8 cellular contexts compared by ENCODE assay signal in genomic region chr13:77478645-77478997, GRCh38. TPM values are rescaled to one million over a fixed set of nuclear protein-coding genes. Genes with fewer than 3 reads are reported as not detected.
DNase-seq lines count a peak whose midpoint lies in the region; ATAC-seq and TF ChIP-seq lines count a peak whose summit lies in the region.

No MANE protein-coding gene starts in this region.

- H3K4me1 ChIP-seq in aorta (ENCODE audit: control insufficient read depth in 1 of 2, insufficient read depth in 2 of 2, low read length in 2 of 2) = no peaks in the 10 kb centered on the region

- H3K36me3 Mint-ChIP-seq in stimulated activated naive CD8-positive, alpha-beta T cell treated with anti-CD3 and anti-CD28 coated beads, Interleukin-15, Interleukin-2, amounts not matched to agents 100 ng/mL and 50 ng/mL, for 24 hours (ENCODE audit: low read depth) = no peaks in the 10 kb centered on the region
- H3K36me3 Mint-ChIP-seq in WTC11 = peaks cover 5% of the 10 kb centered on the region

- peaks cover 19% of the 10 kb centered on the region for H3K4me1 Mint-ChIP-seq in stimulated activated naive CD8-positive, alpha-beta T cell treated with anti-CD3 and anti-CD28 coated beads, Interleukin-15, Interleukin-2, amounts not matched to agents 100 ng/mL and 50 ng/mL, for 24 hours (ENCODE audit: low read depth)
- H3K4me1 Mint-ChIP-seq in WTC11 = peaks cover 35% of the 10 kb centered on the region

- ATAC-seq in stimulated activated naive CD8-positive, alpha-beta T cell treated with anti-CD3 and anti-CD28 coated beads, Interleukin-15, Interleukin-2, amounts not matched to agents 100 U/mL and 50 U/mL, for 24 hours = no peak
- ATAC-seq in WTC11 = no peak; the same call in 1 of the 2 replicates
- peak; percentile 5 for ATAC-seq in left lobe of liver
- no peak for ATAC-seq in aorta (ENCODE audit: low FRiP score)
- no peak for ATAC-seq in omental fat pad (ENCODE audit: low FRiP score)

- no peaks in the 10 kb centered on the region for H3K27me3 ChIP-seq in aorta (ENCODE audit: control insufficient read depth in 1 of 2, insufficient read depth in 2 of 2, low read length in 1 of 2)

- no peaks in the 10 kb centered on the region for H3K36me3 ChIP-seq in aorta (ENCODE audit: control insufficient read depth in 1 of 2, insufficient read depth in 2 of 2, low read length in 1 of 2)

- H3K27ac ChIP-seq in aorta (ENCODE audit: low read depth in 1 of 2, low read length in 2 of 2) = no peak overlapping the region

- peak overlapping the region; percentile 85 for H3K4me3 Mint-ChIP-seq in stimulated activated naive CD8-positive, alpha-beta T cell treated with anti-CD3 and anti-CD28 coated beads, Interleukin-15, Interleukin-2, amounts not matched to agents 100 ng/mL and 50 ng/mL, for 24 hours
- H3K4me3 Mint-ChIP-seq in WTC11 = peak overlapping the region; percentile 68

- no peak for DNase-seq in stimulated activated naive CD8-positive, alpha-beta T cell treated with anti-CD3 and anti-CD28 coated beads, Interleukin-15, Interleukin-2, amounts not matched to agents 100 U/mL and 50 U/mL, for 24 hours
- DNase-seq in WTC11 (ENCODE audit: low spot score) (no peak), left lobe of liver (ENCODE audit: low spot score) (no peak), aorta (no peak), omental fat pad (ENCODE audit: low spot score) (no peak), GM10248 (ENCODE audit: extremely low spot score) (no peak), NCI-H2171 (lab: John Stamatoyannopoulos, UW) (no peak)

- WGBS in aorta, 2 donors = 7 to 8% methylated on average over 5 of the region's 5 CpGs

- intact Hi-C loops in aorta (cut with DNase I) = loop anchor here (5.0 to 10.0 kb wide), 3 partner anchors 91 to 204 kb away; partner anchors contain the start of gene MYCBP2 (in 2 of the 2)

- no peaks in the 10 kb centered on the region for H3K9me3 ChIP-seq in aorta (ENCODE audit: control insufficient read depth, low read length)

- POLR2A ChIA-PET in WTC11 (lab: Charles Lee) = interaction anchor here (0.6 to 0.7 kb wide), 5 partner anchors 144 to 1981 kb away, joined by 3 to 8 read pairs (median 4); no protein-coding TSS in a partner anchor
- POLR2A ChIA-PET in GM10248 (lab: Yijun Ruan, JAX) = interaction anchor here (0.6 to 1.1 kb wide), 4 partner anchors 14 to 453 kb away, joined by 3 to 5 read pairs (median 3); no protein-coding TSS in a partner anchor

- peak overlapping the region; percentile 64 to 97 for H3K4me3 ChIP-seq in aorta (ENCODE audit: low read length in 2 of 2)

- H3K27me3 Mint-ChIP-seq in stimulated activated naive CD8-positive, alpha-beta T cell treated with anti-CD3 and anti-CD28 coated beads, Interleukin-15, Interleukin-2, amounts not matched to agents 100 ng/mL and 50 ng/mL, for 24 hours = no peaks in the 10 kb centered on the region
- H3K27me3 Mint-ChIP-seq in WTC11 (ENCODE audit: low read depth) = no peaks in the 10 kb centered on the region

- CTCF ChIA-PET in WTC11 (lab: Charles Lee) = interaction anchor here (0.6 to 3.7 kb wide), 32 partner anchors 12 to 1130 kb away, joined by 3 to 20 read pairs (median 4); partner anchors contain the start of genes MYCBP2 and SLAIN1
- CTCF ChIA-PET in GM10248 (lab: Yijun Ruan, JAX) = interaction anchor here (0.7 to 4.9 kb wide), 67 partner anchors 8 to 437 kb away, joined by 3 to 33 read pairs (median 5); partner anchors contain the start of gene MYCBP2

- TF ChIP-seq CTCF in WTC11 (IDR thresholded peaks at IDR 0.05) (no peak; the same call in 1 of the 2 replicates), omental fat pad (IDR thresholded peaks at IDR 0.05) (no peak), GM10248 (IDR thresholded peaks at IDR 0.05; ENCODE audit: control extremely low read depth, extremely low read depth, low read depth, missing control alignments) (no peak)

- H3K9me3 Mint-ChIP-seq in stimulated activated naive CD8-positive, alpha-beta T cell treated with anti-CD3 and anti-CD28 coated beads, Interleukin-15, Interleukin-2, amounts not matched to agents 100 ng/mL and 50 ng/mL, for 24 hours = no peaks in the 10 kb centered on the region
- H3K9me3 Mint-ChIP-seq in WTC11 = peaks cover 24% of the 10 kb centered on the region

- peak overlapping the region; percentile 75 for H3K27ac Mint-ChIP-seq in stimulated activated naive CD8-positive, alpha-beta T cell treated with anti-CD3 and anti-CD28 coated beads, Interleukin-15, Interleukin-2, amounts not matched to agents 100 ng/mL and 50 ng/mL, for 24 hours
- peak overlapping the region; percentile 72; the same call in 1 of the 2 replicates for H3K27ac Mint-ChIP-seq in WTC11

TF ChIP-seq in WTC11, 78 proteins besides CTCF, POLR2A, EP300 and RAD21 (continues in another document):
- TF ChIP-seq ZNF317 (CRISPR knock-in tag; IDR thresholded peaks at IDR 0.05; ENCODE audit: borderline replicate concordance, low read depth) (no peak), GABPB1 (CRISPR knock-in tag; IDR thresholded peaks at IDR 0.05) (no peak), RORB (CRISPR knock-in tag; IDR thresholded peaks at IDR 0.05) (no peak), USF2 (CRISPR knock-in tag; IDR thresholded peaks at IDR 0.05) (no peak), CREB1 (CRISPR knock-in tag; IDR thresholded peaks at IDR 0.05) (no peak), ETV6 (CRISPR knock-in tag; IDR thresholded peaks at IDR 0.05) (no peak), ZNF671 (CRISPR knock-in tag; IDR thresholded peaks at IDR 0.05) (no peak), ZNF423 (CRISPR knock-in tag; IDR thresholded peaks at IDR 0.05) (no peak), ATF6 (CRISPR knock-in tag; IDR thresholded peaks at IDR 0.05) (no peak), FOXK1 (CRISPR knock-in tag; IDR thresholded peaks at IDR 0.05) (no peak), ZNF512 (CRISPR knock-in tag; IDR thresholded peaks at IDR 0.05; ENCODE audit: borderline replicate concordance) (no peak), GTF2I (CRISPR knock-in tag; conservative IDR thresholded peaks at IDR 0.05) (no peak), ZNF281 (CRISPR knock-in tag; IDR thresholded peaks at IDR 0.05) (no peak), MAX (CRISPR knock-in tag; IDR thresholded peaks at IDR 0.05) (no peak), SP1 (CRISPR knock-in tag; conservative IDR thresholded peaks at IDR 0.05) (no peak)

RNA-seq across cellular contexts. Expression of gene SCEL, which starts 56.9 kb away (rescaled TPM):
- total RNA-seq in WTC11 (2021) (0.11 TPM in 1 of 3 replicates, not detected in the others), left lobe of liver (not detected), aorta (not detected), omental fat pad (1 to 10 TPM in 3 of 4 donors, under 1 TPM in 1; 0.94 to 6.9 (median 4.1) TPM)
- polyA plus RNA-seq in aorta = under 1 TPM; 0.18 to 0.25 TPM
